In genomic region chr3:184562146-184562861, GRCh38 we compare ENCODE assay signal across 8 cellular contexts. TPM values are rescaled to one million over a fixed set of nuclear protein-coding genes. Genes with fewer than 3 reads are reported as not detected.
A peak's percentile ranks its signal among the peaks of the same experiment; 100 is the strongest.
DNase-seq lines count a peak whose midpoint lies in the region; ATAC-seq and TF ChIP-seq lines count a peak whose summit lies in the region.

No MANE protein-coding gene starts in this region.

- H3K36me3 ChIP-seq in cardiac muscle cell = no peaks in the 10 kb centered on the region
- H3K36me3 ChIP-seq in rectal smooth muscle tissue (ENCODE audit: control insufficient read depth, insufficient read depth, low read length) = no peaks in the 10 kb centered on the region

- peak; percentile 10; the same call in 2 of the 3 replicates for ATAC-seq in SK-N-SH treated with all-trans-retinoic acid at 6 μM for 48 hours
- ATAC-seq in HG03378 (IDR thresholded peaks at IDR 0.05; ENCODE audit: unreplicated experiment) = no peak
- ATAC-seq in GM21526 (IDR thresholded peaks at IDR 0.05; ENCODE audit: low FRiP score, unreplicated experiment) = no peak
- no peak for ATAC-seq in GM21786 (IDR thresholded peaks at IDR 0.05; ENCODE audit: unreplicated experiment)

- H3K9ac ChIP-seq in rectal smooth muscle tissue (ENCODE audit: low read length) = no peak overlapping the region

- H3K4me1 ChIP-seq in cardiac muscle cell (ENCODE audit: low read depth) (peaks cover 39% of the 10 kb centered on the region), rectal smooth muscle tissue (ENCODE audit: control insufficient read depth, insufficient read depth, low read length) (peaks cover 31% of the 10 kb centered on the region)

- H3K27me3 ChIP-seq in cardiac muscle cell (no peaks in the 10 kb centered on the region), rectal smooth muscle tissue (ENCODE audit: control insufficient read depth, insufficient read depth, low read length) (peaks cover 3% of the 10 kb centered on the region)

- peak; percentile 28 for DNase-seq in EL
- no peak for DNase-seq in cardiac muscle cell (ENCODE audit: low read depth in 1 of 2, low spot score in 1 of 2)
- no peak for DNase-seq in DMS53 treated with DMSO at 0.1 percent for 48 hours (lab: John Stamatoyannopoulos, UW; ENCODE audit: unreplicated experiment)

- peak overlapping the region; percentile 80 for H3K27ac ChIP-seq in cardiac muscle cell
- peak overlapping the region; percentile 2 for H3K27ac ChIP-seq in rectal smooth muscle tissue (ENCODE audit: low read depth, low read length)

- no peaks in the 10 kb centered on the region for H3K9me3 ChIP-seq in cardiac muscle cell (ENCODE audit: low read depth)

- TF ChIP-seq CTCF in cardiac muscle cell (IDR thresholded peaks at IDR 0.05; ENCODE audit: low read depth, low read length) = no peak

- H3K4me3 ChIP-seq in cardiac muscle cell = peak overlapping the region; percentile 98
- peak overlapping the region; percentile 49 for H3K4me3 ChIP-seq in rectal smooth muscle tissue (ENCODE audit: low read length)

TF ChIP-seq in SK-N-SH treated with all-trans-retinoic acid at 6 μM for 48 hours, 23 proteins besides CTCF, POLR2A, EP300 and RAD21:
- TF ChIP-seq ZNF70 (CRISPR knock-in tag; IDR thresholded peaks at IDR 0.05) = no peak
- no peak for TF ChIP-seq ZFP30 (CRISPR knock-in tag; IDR thresholded peaks at IDR 0.05)
- TF ChIP-seq RARB (CRISPR knock-in tag; IDR thresholded peaks at IDR 0.05) = no peak
- TF ChIP-seq PPARA (CRISPR knock-in tag; IDR thresholded peaks at IDR 0.05; ENCODE audit: borderline replicate concordance) = no peak
- TF ChIP-seq ESRRG (CRISPR knock-in tag; IDR thresholded peaks at IDR 0.05) = no peak
- TF ChIP-seq TSHZ2 (CRISPR knock-in tag; IDR thresholded peaks at IDR 0.05) = no peak
- no peak for TF ChIP-seq ZNF8 (CRISPR knock-in tag; IDR thresholded peaks at IDR 0.05)
- no peak for TF ChIP-seq ARNTL (CRISPR knock-in tag; IDR thresholded peaks at IDR 0.05; ENCODE audit: borderline replicate concordance, low read depth)
- no peak for TF ChIP-seq CSDC2 (CRISPR knock-in tag; IDR thresholded peaks at IDR 0.05)
- TF ChIP-seq GLIS3 (CRISPR knock-in tag; IDR thresholded peaks at IDR 0.05) = no peak
- TF ChIP-seq POU6F1 (CRISPR knock-in tag; IDR thresholded peaks at IDR 0.05; ENCODE audit: borderline replicate concordance, low read depth) = no peak
- TF ChIP-seq CSRNP3 (CRISPR knock-in tag; IDR thresholded peaks at IDR 0.05) = no peak
- TF ChIP-seq ZC3H10 (CRISPR knock-in tag; IDR thresholded peaks at IDR 0.05) = no peak
- TF ChIP-seq PATZ1 (CRISPR knock-in tag; IDR thresholded peaks at IDR 0.05; ENCODE audit: borderline replicate concordance) = no peak
- TF ChIP-seq BACH2 (CRISPR knock-in tag; IDR thresholded peaks at IDR 0.05; ENCODE audit: borderline replicate concordance) = no peak
- TF ChIP-seq TCF4 (CRISPR knock-in tag; IDR thresholded peaks at IDR 0.05; ENCODE audit: borderline replicate concordance) = no peak

RNA-seq across cellular contexts. Expression of gene EPHB3, which starts 0.7 kb away (rescaled TPM):
- total RNA-seq in cardiac muscle cell = 132 and 170 TPM in 2 replicates
- polyA plus RNA-seq in cardiac muscle cell = 142 and 206 TPM in 2 replicates
